Comparison of ENCODE assay signal across 1 cellular context in genomic region chr1:92784639-92785500, GRCh38.
TF ChIP-seq lines count a peak whose summit lies in the region.

TSS of gene EVI5 (minus strand) at chr1:92785108. CDS start at chr1:92736546, 48,562 bp downstream.

TF ChIP-seq in HCT116, 20 proteins besides CTCF, POLR2A, EP300 and RAD21 (continued from another document):
- no peak for TF ChIP-seq REST (IDR thresholded peaks at IDR 0.05; ENCODE audit: low read depth)
- no peak for TF ChIP-seq ZNF274 (IDR thresholded peaks at IDR 0.05; ENCODE audit: low read depth, low read length)
- no peak for TF ChIP-seq ZBTB33 (IDR thresholded peaks at IDR 0.05; ENCODE audit: extremely low read depth, insufficient replicate concordance, low read length)
- TF ChIP-seq ZFX (IDR thresholded peaks at IDR 0.05): peak; percentile 76
- peak; percentile 72; the same call in 1 of the 2 replicates for TF ChIP-seq SIN3A (IDR thresholded peaks at IDR 0.05; ENCODE audit: low read depth)
- no peak for TF ChIP-seq ATF3 (IDR thresholded peaks at IDR 0.05)
- TF ChIP-seq EZH2phosphoT487 (IDR thresholded peaks at IDR 0.05; ENCODE audit: borderline replicate concordance): no peak
- TF ChIP-seq JUND (IDR thresholded peaks at IDR 0.05): no peak
- no peak for TF ChIP-seq TCF7L2 (IDR thresholded peaks at IDR 0.05; ENCODE audit: borderline replicate concordance, extremely low read depth, insufficient read depth, insufficient read length)
- TF ChIP-seq EGR1 (IDR thresholded peaks at IDR 0.05; ENCODE audit: low read depth): no peak
- TF ChIP-seq SRF (IDR thresholded peaks at IDR 0.05; ENCODE audit: low read depth): no peak
- no peak for TF ChIP-seq YY1 (IDR thresholded peaks at IDR 0.05; ENCODE audit: extremely low read depth, insufficient replicate concordance, low read depth, low read length)
- TF ChIP-seq POLR2AphosphoS5 (IDR thresholded peaks at IDR 0.05; ENCODE audit: low read depth, low read length): peak; percentile 87
- TF ChIP-seq CBX3 (IDR thresholded peaks at IDR 0.05; ENCODE audit: low read depth): peak; percentile 98
